Comparison of ENCODE assay signal across 10 cellular contexts in the genomic region with DNA sequence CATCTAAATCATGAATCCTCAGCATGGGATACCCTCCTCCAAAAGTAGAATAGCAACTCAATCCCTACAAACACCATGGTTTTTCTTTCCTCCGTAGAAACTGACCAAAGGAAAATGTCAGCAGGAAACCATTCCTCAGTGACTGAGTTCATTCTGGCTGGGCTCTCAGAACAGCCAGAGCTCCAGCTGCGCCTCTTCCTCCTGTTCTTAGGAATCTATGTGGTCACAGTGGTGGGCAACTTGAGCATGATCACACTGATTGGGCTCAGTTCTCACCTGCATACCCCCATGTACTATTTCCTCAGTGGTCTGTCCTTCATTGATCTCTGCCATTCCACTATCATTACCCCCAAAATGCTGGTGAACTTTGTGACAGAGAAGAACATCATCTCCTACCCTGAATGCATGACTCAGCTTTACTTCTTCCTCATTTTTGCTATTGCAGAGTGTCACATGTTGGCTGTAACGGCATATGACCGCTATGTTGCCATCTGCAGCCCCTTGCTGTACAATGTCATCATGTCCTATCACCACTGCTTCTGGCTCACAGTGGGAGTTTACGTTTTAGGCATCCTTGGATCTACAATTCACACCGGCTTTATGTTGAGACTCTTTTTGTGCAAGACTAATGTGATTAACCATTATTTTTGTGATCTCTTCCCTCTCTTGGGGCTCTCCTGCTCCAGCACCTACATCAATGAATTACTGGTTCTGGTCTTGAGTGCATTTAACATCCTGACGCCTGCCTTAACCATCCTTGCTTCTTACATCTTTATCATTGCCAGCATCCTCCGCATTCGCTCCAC. TPM values are rescaled to one million over a fixed set of nuclear protein-coding genes. Genes with fewer than 3 reads are reported as not detected.
"Had no signal": no experiment of that assay in that cellular context is flagged by ENCODE, and none has a peak within 500 bp of the region (broad histone marks: within the 10 kb centered on the region; RNA-seq: fewer than 3 reads in every experiment).

No MANE protein-coding gene starts in this region.

RNA-seq across cellular contexts. Expression of a gene that starts 16.1 kb away (rescaled TPM):
- total RNA-seq: colonic mucosa; esophagus muscularis mucosa; glomerular endothelial cell; kidney epithelial cell; left ventricle myocardium superior; mesothelial cell of epicardium; pancreas; T-helper 2 cell treated with Interferon-gamma antibody and Interleukin-4, amounts not matched to agents 100 ng/mL and 5 ng/mL, for 36 hours; temporal lobe; urinary bladder had no signal

RNA-seq across cellular contexts. Expression of a gene that starts 31.4 kb away (rescaled TPM):
- total RNA-seq: colonic mucosa; glomerular endothelial cell; kidney epithelial cell; left ventricle myocardium superior; mesothelial cell of epicardium; pancreas; T-helper 2 cell treated with Interferon-gamma antibody and Interleukin-4, amounts not matched to agents 100 ng/mL and 5 ng/mL, for 36 hours; temporal lobe; urinary bladder had no signal

RNA-seq across cellular contexts. Expression of a gene that starts 41.7 kb away (rescaled TPM):
- total RNA-seq: colonic mucosa; esophagus muscularis mucosa; glomerular endothelial cell; kidney epithelial cell; left ventricle myocardium superior; mesothelial cell of epicardium; pancreas; T-helper 2 cell treated with Interferon-gamma antibody and Interleukin-4, amounts not matched to agents 100 ng/mL and 5 ng/mL, for 36 hours; temporal lobe; urinary bladder had no signal
